ENCODE assay signal across 9 cellular contexts in the genomic region with DNA sequence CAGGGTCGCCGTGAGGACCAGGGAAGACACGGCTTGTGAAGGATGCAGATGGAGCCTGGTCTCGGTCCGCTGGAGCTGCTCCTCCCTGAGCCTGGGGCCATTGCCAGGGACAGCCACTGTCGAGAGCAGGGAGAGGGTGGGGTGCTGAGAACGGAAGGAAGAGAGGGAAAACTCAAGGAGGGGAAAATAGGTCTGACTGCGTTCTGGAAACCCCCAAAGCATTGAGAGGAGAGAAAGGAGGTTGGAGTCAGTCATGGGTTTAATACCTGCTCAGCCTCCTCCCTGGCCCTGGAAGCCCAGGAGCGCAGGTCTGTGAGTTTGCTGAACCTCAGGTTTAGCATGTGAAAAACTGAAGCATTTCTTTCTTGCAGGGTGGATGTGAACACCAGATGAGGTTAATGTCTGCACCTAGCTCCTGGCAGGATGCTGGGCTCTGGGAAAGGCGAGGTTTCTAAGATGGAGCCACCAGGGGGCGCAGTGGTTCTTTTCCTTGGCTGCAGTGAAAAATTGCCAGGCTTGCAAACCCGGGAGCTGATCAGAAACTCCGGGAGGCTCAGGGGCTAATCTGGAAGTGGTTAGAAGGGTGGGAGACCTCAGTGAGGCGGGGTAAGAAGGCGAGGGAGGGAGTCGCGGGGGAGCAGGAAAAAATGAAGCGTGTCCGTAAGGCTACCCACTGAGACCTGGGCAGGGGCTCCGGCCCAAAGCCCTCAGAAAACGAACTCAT. TPM values are rescaled to one million over a fixed set of nuclear protein-coding genes. Genes with fewer than 3 reads are reported as not detected.
DNase-seq lines count a peak whose midpoint lies in the region; ATAC-seq and TF ChIP-seq lines count a peak whose summit lies in the region.
"Had no signal": no experiment of that assay in that cellular context is flagged by ENCODE, and none has a peak within 500 bp of the region (broad histone marks: within the 10 kb centered on the region; RNA-seq: fewer than 3 reads in every experiment).

No MANE protein-coding gene starts in this region.

- peak; percentile 66 for DNase-seq in activated gamma-delta T cell treated with Interleukin-2 at 50 U/mL for 16 hours
- DNase-seq in activated gamma-delta T cell (lab: John Stamatoyannopoulos, UW), result no peak
- peak; percentile 66 for DNase-seq in NCI-H2227 (lab: John Stamatoyannopoulos, UW; ENCODE audit: unreplicated experiment)
- peak; percentile 35 to 68 (median 59) for DNase-seq in activated CD4-positive, CD25-positive, alpha-beta regulatory T cell (lab: John Stamatoyannopoulos, UW)
- peak in 54 of 61 donors; percentile 1 to 77 (median 46) for DNase-seq in caudate nucleus (lab: John Stamatoyannopoulos, UW)
- DNase-seq in kidney epithelial cell (ENCODE audit: low read depth), result no peak
- peak; percentile 84 to 85 for DNase-seq in stimulated activated CD4-positive, alpha-beta T cell treated with anti-CD3 and anti-CD28 coated beads, Interleukin-2, amount 100 ng/mL, for 24 hours

- H3K27ac ChIP-seq in caudate nucleus (ENCODE audit: low read depth, low read length), result no peak overlapping the region
- H3K27ac ChIP-seq: skin epidermis had no signal

- no peak overlapping the region for H3K4me3 ChIP-seq in kidney epithelial cell (ENCODE audit: low read depth, low read length)
- H3K4me3 ChIP-seq: skin epidermis had no signal

- no peaks in the 10 kb centered on the region for H3K27me3 ChIP-seq in kidney epithelial cell (ENCODE audit: control insufficient read depth, insufficient read depth, low read length)

- TF ChIP-seq CTCF in kidney epithelial cell (IDR thresholded peaks at IDR 0.05; ENCODE audit: insufficient read depth, low read length, poor library complexity, severe bottlenecking), result peak; percentile 77

- no peaks in the 10 kb centered on the region for H3K36me3 ChIP-seq in kidney epithelial cell (ENCODE audit: control insufficient read depth, insufficient read depth, low read length)

- ATAC-seq in HG03159 (IDR thresholded peaks at IDR 0.05; ENCODE audit: unreplicated experiment), result no peak

RNA-seq across cellular contexts. Expression of gene RNF149, which starts 33.6 kb away (rescaled TPM):
- total RNA-seq in kidney epithelial cell, result 51.6 and 66.2 TPM in 2 replicates

RNA-seq across cellular contexts. Expression of gene CREG2, which starts 45.2 kb away (rescaled TPM):
- total RNA-seq in kidney epithelial cell, result 0.07 and 0.17 TPM in 2 replicates

Comparison
In these comparisons a context has a peak if more than half of its experiments do, and no peak if none do; other contexts are left out.
1. DNase-seq: peak in activated gamma-delta T cell treated with Interleukin-2 at 50 U/mL for 16 hours (single experiment), NCI-H2227 (single experiment), activated CD4-positive, CD25-positive, alpha-beta regulatory T cell (4 of 4), caudate nucleus (54 of 61) and stimulated activated CD4-positive, alpha-beta T cell treated with anti-CD3 and anti-CD28 coated beads, Interleukin-2, amount 100 ng/mL, for 24 hours (2 of 2); none in activated gamma-delta T cell (single experiment) and kidney epithelial cell (single experiment).